In genomic region chr1:117339866-117340357, GRCh38 we compare ENCODE assay signal across 8 cellular contexts. TPM values are rescaled to one million over a fixed set of nuclear protein-coding genes. Genes with fewer than 3 reads are reported as not detected.
A peak's percentile ranks its signal among the peaks of the same experiment; 100 is the strongest.
DNase-seq lines count a peak whose midpoint lies in the region; ATAC-seq and TF ChIP-seq lines count a peak whose summit lies in the region.

No MANE protein-coding gene starts in this region.

- ATAC-seq in Right ventricle myocardium inferior: no peak

- H3K9me3 ChIP-seq in cardiac muscle cell (ENCODE audit: low read depth) (no peaks in the 10 kb centered on the region), PC-9 (ENCODE audit: insufficient read depth, low read depth) (no peaks in the 10 kb centered on the region), tibial nerve (no peaks in the 10 kb centered on the region)

- DNase-seq in cardiac muscle cell (ENCODE audit: low read depth in 1 of 2, low spot score in 1 of 2) (peak; percentile 68 to 78), Right ventricle myocardium inferior (ENCODE audit: missing footprints) (no peak), PC-9 (peak; percentile 20 to 75), fibroblast of mammary gland (ENCODE audit: low read depth) (peak; percentile 71), renal cortical epithelial cell (ENCODE audit: low read depth) (peak; percentile 94), tibial nerve (ENCODE audit: low spot score in 2 of 2) (no peak), NCI-H2081 (lab: John Stamatoyannopoulos, UW) (no peak), hippocampal formation (lab: John Stamatoyannopoulos, UW) (no peak)

- CTCF ChIA-PET in PC-9 (lab: Charles Lee): no interaction called here

- no peaks in the 10 kb centered on the region for H3K9me2 ChIP-seq in PC-9 (ENCODE audit: insufficient read depth)

- TF ChIP-seq CTCF in cardiac muscle cell (IDR thresholded peaks at IDR 0.05; ENCODE audit: low read depth, low read length) (no peak), PC-9 (conservative IDR thresholded peaks at IDR 0.05) (no peak), fibroblast of mammary gland (conservative IDR thresholded peaks at IDR 0.05; ENCODE audit: control insufficient read depth, insufficient read depth, low read depth, low read length) (no peak), tibial nerve (IDR thresholded peaks at IDR 0.05) (no peak)

- no peaks in the 10 kb centered on the region for H3F3A ChIP-seq in PC-9 (ENCODE audit: insufficient read depth, low read depth)

- H3K27ac ChIP-seq in cardiac muscle cell (peak overlapping the region; percentile 40), PC-9 (no peak overlapping the region), tibial nerve (no peak overlapping the region)

- WGBS in tibial nerve, 2 donors: 43 to 45% methylated on average over 3 of the region's 3 CpGs

- intact Hi-C loops in Right ventricle myocardium inferior (cut with DNase I): no loop called here
- intact Hi-C loops in PC-9 (cut with micrococcal nuclease; ENCODE audit: unreplicated experiment): no loop called here

- H3K79me2 ChIP-seq in PC-9 (ENCODE audit: low read depth): no peaks in the 10 kb centered on the region

- H3K4me2 ChIP-seq in PC-9: peak overlapping the region; percentile 17

- H3K36me3 ChIP-seq in cardiac muscle cell: no peaks in the 10 kb centered on the region
- H3K36me3 ChIP-seq in PC-9 (ENCODE audit: low read depth): no peaks in the 10 kb centered on the region
- H3K36me3 ChIP-seq in tibial nerve: no peaks in the 10 kb centered on the region

- H3K4me1 ChIP-seq in cardiac muscle cell (ENCODE audit: low read depth) (peaks cover 22% of the 10 kb centered on the region), PC-9 (replicated peaks; ENCODE audit: insufficient read depth) (peaks cover 10% of the 10 kb centered on the region; the same call in 1 of the 2 replicates), tibial nerve (no peaks in the 10 kb centered on the region)

- BruUV-seq in PC-9 (replicated peaks; lab: Mats Ljungman, UMichigan): no TSS peak

- no peaks in the 10 kb centered on the region for H4K20me1 ChIP-seq in PC-9 (ENCODE audit: insufficient read depth)

- peaks cover 9% of the 10 kb centered on the region for H3K27me3 ChIP-seq in cardiac muscle cell
- H3K27me3 ChIP-seq in PC-9 (ENCODE audit: insufficient read depth, low read depth): no peaks in the 10 kb centered on the region
- H3K27me3 ChIP-seq in tibial nerve: no peaks in the 10 kb centered on the region

- no peak for TF ChIP-seq EP300 in tibial nerve (IDR thresholded peaks at IDR 0.05)

- no peak for TF ChIP-seq POLR2A in tibial nerve (IDR thresholded peaks at IDR 0.05)

- POLR2A ChIA-PET in PC-9 (lab: Charles Lee; ENCODE audit: unreplicated experiment): no interaction called here

- H3K4me3 ChIP-seq in cardiac muscle cell (no peak overlapping the region), PC-9 (no peak overlapping the region), fibroblast of mammary gland (ENCODE audit: control insufficient read depth, low read depth, low read length) (no peak overlapping the region), tibial nerve (no peak overlapping the region)

- peak overlapping the region; percentile 49 for H2AFZ ChIP-seq in PC-9

RNA-seq across cellular contexts. Expression of gene MAN1A2, which starts 27.3 kb away (rescaled TPM):
- total RNA-seq in cardiac muscle cell (20.0 and 20.6 TPM in 2 replicates), Right ventricle myocardium inferior (24.6 TPM), PC-9 (2021) (39.8 and 50.3 TPM in 2 replicates), renal cortical epithelial cell (27.6 and 44.1 TPM in 2 replicates), tibial nerve (10 to 100 TPM; 31.4 to 65.7 (median 45.6) TPM)
- 30.0 and 33.7 TPM in 2 replicates for polyA plus RNA-seq in cardiac muscle cell

Comparison
In these comparisons a context has a peak if more than half of its experiments do, and no peak if none do; other contexts are left out.
1. DNase-seq: peak in cardiac muscle cell (2 of 2), PC-9 (2 of 2), fibroblast of mammary gland (single experiment) and renal cortical epithelial cell (single experiment); none in Right ventricle myocardium inferior (single experiment), tibial nerve (0 of 2), NCI-H2081 (0 of 2) and hippocampal formation (0 of 2).